ENCODE assay signal across 26 cellular contexts in the genomic region with DNA sequence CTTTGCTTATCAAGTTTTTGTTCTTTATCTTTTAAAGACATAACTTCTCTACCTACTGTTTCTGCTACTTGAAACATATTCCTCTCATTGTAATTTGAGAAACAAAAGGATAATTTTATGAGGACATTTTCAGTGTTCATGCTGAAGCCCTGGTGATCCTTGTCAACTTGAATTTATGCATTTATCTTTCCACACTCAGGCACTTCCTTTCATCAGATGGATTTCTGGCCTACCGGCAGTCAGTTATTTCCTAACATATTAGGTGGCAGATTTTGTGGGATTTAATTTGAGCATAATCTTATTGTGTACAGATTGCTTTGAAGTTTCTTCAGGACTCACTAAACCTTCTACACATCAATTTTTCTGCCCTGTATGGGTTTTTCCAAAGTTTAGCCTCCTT.
DNase-seq lines count a peak whose midpoint lies in the region; ATAC-seq, FAIRE-seq and TF ChIP-seq lines count a peak whose summit lies in the region.
"Had no signal": no experiment of that assay in that cellular context is flagged by ENCODE, and none has a peak within 500 bp of the region (broad histone marks: within the 10 kb centered on the region; RNA-seq: fewer than 3 reads in every experiment).

No MANE protein-coding gene starts in this region.

- no peak overlapping the region for H3K4me2 ChIP-seq in endothelial cell of umbilical vein (ENCODE audit: insufficient read depth, low read length)

- TF ChIP-seq CTCF in endothelial cell of umbilical vein (IDR thresholded peaks at IDR 0.05; ENCODE audit: extremely low read depth in 1 of 2, insufficient read depth in 1 of 2, low read depth in 1 of 2, low read length in 2 of 2) (no peak), nephron progenitor cell (IDR thresholded peaks at IDR 0.05) (no peak)

- TF ChIP-seq POLR2A in endothelial cell of umbilical vein (IDR thresholded peaks at IDR 0.05; ENCODE audit: low read depth, low read length): no peak

- no peaks in the 10 kb centered on the region for H3K9me1 ChIP-seq in endothelial cell of umbilical vein (replicated peaks; ENCODE audit: control insufficient read depth, extremely low read depth, insufficient read depth, low read length)

- intact Hi-C loops in endothelial cell of umbilical vein (cut with micrococcal nuclease): loop anchor here (2.0 kb wide), 3 partner anchors 35 to 75 kb away; partner anchors contain the start of gene RGL1

- H3K36me3 ChIP-seq in endothelial cell of umbilical vein (ENCODE audit: control insufficient read depth in 2 of 2, extremely low read depth in 1 of 2, insufficient read depth in 2 of 2, low read length in 2 of 2): peaks cover 7 to 8% of the 10 kb centered on the region in 2 experiments
- H3K36me3 ChIP-seq: MG63, pancreas had no signal

- peaks cover 73% of the 10 kb centered on the region for H3K4me1 Mint-ChIP-seq in nephron progenitor cell

- no peak overlapping the region for H3K4me3 ChIP-seq in endothelial cell of umbilical vein (replicated peaks in 1 of 3; ENCODE audit: insufficient read depth in 1 of 3, low read depth in 1 of 3, low read length in 3 of 3)
- H3K4me3 ChIP-seq: MG63, mucosa of descending colon, pancreas had no signal

- peak overlapping the region; percentile 77 for H3K27ac ChIP-seq in endothelial cell of umbilical vein (ENCODE audit: insufficient read depth, low read depth, low read length)
- H3K27ac ChIP-seq: 22Rv1, pancreas had no signal

- no peaks in the 10 kb centered on the region for H3K27me3 ChIP-seq in endothelial cell of umbilical vein (ENCODE audit: control insufficient read depth in 2 of 2, insufficient read depth in 2 of 2, low read length in 2 of 2)
- H3K27me3 ChIP-seq: MG63, pancreas had no signal

- H3K9ac ChIP-seq in endothelial cell of umbilical vein (replicated peaks; ENCODE audit: extremely low read depth, insufficient read depth, low read length): no peak overlapping the region

- H3K27ac Mint-ChIP-seq in nephron progenitor cell: peak overlapping the region; percentile 55
- H3K27ac Mint-ChIP-seq: activated CD8-positive, alpha-beta T cell treated with anti-CD3 and anti-CD28 coated beads for 36 hours; activated naive CD4-positive, alpha-beta T cell treated with anti-CD3 and anti-CD28 coated beads, Interleukin-2, amount 50 U/mL, for 72 hours; CD4-positive, CD25-positive, alpha-beta regulatory T cell had no signal

- H3K4me3 Mint-ChIP-seq in nephron progenitor cell: no peak overlapping the region
- H3K4me3 Mint-ChIP-seq: activated CD8-positive, alpha-beta T cell treated with anti-CD3 and anti-CD28 coated beads for 36 hours; CD4-positive, CD25-positive, alpha-beta regulatory T cell had no signal

- H3K79me2 ChIP-seq in endothelial cell of umbilical vein (ENCODE audit: control insufficient read depth, insufficient read depth, low read length): no peaks in the 10 kb centered on the region

- no TSS peak for BruUV-seq in endothelial cell of umbilical vein (replicated peaks; lab: Mats Ljungman, UMichigan)

- no peak overlapping the region for H2AFZ ChIP-seq in endothelial cell of umbilical vein (ENCODE audit: low read depth, low read length)

- FAIRE-seq in endothelial cell of umbilical vein (lab: Jason Lieb, UNC): no peak
- FAIRE-seq: endometrium, pancreas had no signal

- H3K27me3 Mint-ChIP-seq in nephron progenitor cell (ENCODE audit: low read depth, poor library complexity): peaks cover 3% of the 10 kb centered on the region
- H3K27me3 Mint-ChIP-seq: CD4-positive, CD25-positive, alpha-beta regulatory T cell had no signal

- no peaks in the 10 kb centered on the region for H4K20me1 ChIP-seq in endothelial cell of umbilical vein (replicated peaks; ENCODE audit: control insufficient read depth, extremely low read depth, insufficient read depth, low read length)

- H3K4me1 ChIP-seq in endothelial cell of umbilical vein (ENCODE audit: control insufficient read depth, extremely low read depth, insufficient read depth, low read length): peaks cover 52% of the 10 kb centered on the region

- no peaks in the 10 kb centered on the region for H3K9me3 Mint-ChIP-seq in nephron progenitor cell
- H3K9me3 Mint-ChIP-seq: activated CD8-positive, alpha-beta T cell treated with anti-CD3 and anti-CD28 coated beads for 36 hours; CD4-positive, CD25-positive, alpha-beta regulatory T cell had no signal

- dilution Hi-C loops in endothelial cell of umbilical vein (cut with MboI; ENCODE audit: extremely low pct_ligation_motif_present, low sequenced_read_pairs): no loop called here

- ATAC-seq in GM18870 (IDR thresholded peaks at IDR 0.05; ENCODE audit: unreplicated experiment): no peak
- no peak for ATAC-seq in HG03139 (IDR thresholded peaks at IDR 0.05; ENCODE audit: unreplicated experiment)
- ATAC-seq: activated CD8-positive, alpha-beta T cell treated with anti-CD3 and anti-CD28 coated beads for 36 hours; activated naive CD4-positive, alpha-beta T cell treated with anti-CD3 and anti-CD28 coated beads, Interleukin-2, amount 50 U/mL, for 72 hours; mucosa of descending colon; pancreas had no signal

- no peaks in the 10 kb centered on the region for H3K9me3 ChIP-seq in endothelial cell of umbilical vein (replicated peaks; ENCODE audit: control insufficient read depth, insufficient read depth, low read length)
- H3K9me3 ChIP-seq: MG63, mucosa of descending colon, pancreas had no signal

- CTCF ChIA-PET in endothelial cell of umbilical vein (lab: Charles Lee): no interaction called here

- H3K36me3 Mint-ChIP-seq in nephron progenitor cell (ENCODE audit: low read depth): peaks cover 41% of the 10 kb centered on the region

- DNase-seq in NOMO-1 (lab: John Stamatoyannopoulos, UW; ENCODE audit: unreplicated experiment in 2 of 2): peak; percentile 7 to 27
- no peak for DNase-seq in NOMO-1 treated with dmso at 0.1 percent for 144 hours (lab: John Stamatoyannopoulos, UW; ENCODE audit: unreplicated experiment)
- DNase-seq in endothelial cell of umbilical vein (ENCODE audit: low read depth, low spot score): peak; percentile 21
- DNase-seq in nephron progenitor cell: no peak
- DNase-seq in HUDEP-2 (lab: John Stamatoyannopoulos, UW; ENCODE audit: unreplicated experiment in 76 of 76): no peak
- DNase-seq in HuH-7 (ENCODE audit: low spot score): no peak
- DNase-seq: activated CD8-positive, alpha-beta T cell treated with anti-CD3 and anti-CD28 coated beads for 36 hours; aorta; CD4-positive, CD25-positive, alpha-beta regulatory T cell; dermis blood vessel endothelial cell; islet precursor cell; KBM-7; MG63; mucosa of descending colon; NCI-H2081; NCI-H226; NCI-H748 treated with DMSO at 0.1 percent for 48 hours; OCI-M1; pancreas; stimulated activated CD4-positive, alpha-beta T cell treated with anti-CD3 and anti-CD28 coated beads, Interleukin-2, amount 100 ng/mL, for 48 hours; T-helper 2 cell had no signal

- POLR2A ChIA-PET in endothelial cell of umbilical vein (lab: Charles Lee): no interaction called here

TF ChIP-seq in endothelial cell of umbilical vein, 7 proteins besides CTCF, POLR2A, EP300 and RAD21:
- TF ChIP-seq EZH2 (IDR thresholded peaks at IDR 0.05; ENCODE audit: borderline replicate concordance, low read depth, low read length, severe bottlenecking): no peak
- no peak for TF ChIP-seq MAX (IDR thresholded peaks at IDR 0.05; ENCODE audit: insufficient read depth, insufficient read length)
- no peak for TF ChIP-seq JUN (IDR thresholded peaks at IDR 0.05; ENCODE audit: borderline replicate concordance, insufficient read depth, insufficient read length, low read depth)
- no peak for TF ChIP-seq POLR2AphosphoS5 (IDR thresholded peaks at IDR 0.05; ENCODE audit: insufficient read depth, low read depth, low read length)
- TF ChIP-seq GATA2 (IDR thresholded peaks at IDR 0.05; ENCODE audit: insufficient read depth, insufficient read length, low read depth, low read length): no peak
- no peak for TF ChIP-seq MYC (IDR thresholded peaks at IDR 0.05; ENCODE audit: low read depth, low read length)
- TF ChIP-seq FOS (IDR thresholded peaks at IDR 0.05; ENCODE audit: borderline replicate concordance, insufficient read depth, low read length): no peak

Comparison
In these comparisons a context has a peak if more than half of its experiments do, and no peak if none do; other contexts are left out.
1. DNase-seq: peak in NOMO-1 (2 of 2) and endothelial cell of umbilical vein (single experiment); none in NOMO-1 treated with dmso at 0.1 percent for 144 hours (single experiment), nephron progenitor cell (single experiment), HUDEP-2 (0 of 76) and HuH-7 (single experiment).